In genomic region chr22:27378343-27378800, GRCh38 we compare ENCODE assay signal across 18 cellular contexts.
DNase-seq lines count a peak whose midpoint lies in the region; ATAC-seq and TF ChIP-seq lines count a peak whose summit lies in the region.
"Had no signal": no experiment of that assay in that cellular context is flagged by ENCODE, and none has a peak within 500 bp of the region (broad histone marks: within the 10 kb centered on the region; RNA-seq: fewer than 3 reads in every experiment).

No MANE protein-coding gene starts in this region.

- no peaks in the 10 kb centered on the region for H3K9me3 ChIP-seq in OCI-LY7 (ENCODE audit: low read length)
- no peaks in the 10 kb centered on the region for H3K9me3 ChIP-seq in parathyroid adenoma (ENCODE audit: control insufficient read depth, low read length)
- peaks cover 4% of the 10 kb centered on the region; the same call in 1 of the 2 replicates for H3K9me3 ChIP-seq in HAP-1
- H3K9me3 ChIP-seq: testis had no signal

- intact Hi-C loops in OCI-LY7 (cut with micrococcal nuclease; ENCODE audit: unreplicated experiment) = loop anchor here (10.0 kb wide), 1 partner anchor 704 kb away; no protein-coding TSS in a partner anchor

- H2AFZ ChIP-seq in OCI-LY7 (ENCODE audit: low read length) (peak overlapping the region; percentile 68; the same call in 1 of the 2 replicates), parathyroid adenoma (no peak overlapping the region)
- H2AFZ ChIP-seq: hepatocyte had no signal

- H4K20me1 ChIP-seq in OCI-LY7 (ENCODE audit: insufficient read depth, low read length) = no peaks in the 10 kb centered on the region

- TF ChIP-seq CTCF in OCI-LY7 (conservative IDR thresholded peaks at IDR 0.05; ENCODE audit: low read length) = no peak
- no peak for TF ChIP-seq CTCF in parathyroid adenoma (IDR thresholded peaks at IDR 0.05)

- CTCF ChIA-PET in OCI-LY7 (lab: Charles Lee; ENCODE audit: unreplicated experiment) = no interaction called here

- H3K27me3 ChIP-seq in parathyroid adenoma (ENCODE audit: control insufficient read depth, insufficient read depth, low read length) (no peaks in the 10 kb centered on the region), HAP-1 (ENCODE audit: low read depth) (no peaks in the 10 kb centered on the region; the same call in 1 of the 2 replicates)
- H3K27me3 ChIP-seq: hepatocyte, testis had no signal

- peak overlapping the region; percentile 91 for H3K27ac ChIP-seq in OCI-LY7 (ENCODE audit: low read depth, low read length, poor library complexity, severe bottlenecking)
- H3K27ac ChIP-seq in parathyroid adenoma = peak overlapping the region; percentile 49
- H3K27ac ChIP-seq: hepatocyte, testis had no signal

- no peaks in the 10 kb centered on the region for H3K79me2 ChIP-seq in OCI-LY7 (ENCODE audit: insufficient read depth, low read depth, low read length)
- H3K79me2 ChIP-seq in parathyroid adenoma = no peaks in the 10 kb centered on the region
- H3K79me2 ChIP-seq: hepatocyte had no signal

- in situ Hi-C loops in HAP-1 (cut with MboI; ENCODE audit: low sequenced_read_pairs) = no loop called here

- no peaks in the 10 kb centered on the region; the same call in 1 of the 2 replicates for H3K36me3 ChIP-seq in OCI-LY7 (ENCODE audit: insufficient read depth, low read length)
- H3K36me3 ChIP-seq in parathyroid adenoma (ENCODE audit: control insufficient read depth, insufficient read depth, low read length) = no peaks in the 10 kb centered on the region
- H3K36me3 ChIP-seq in HAP-1 (replicated peaks) = no peaks in the 10 kb centered on the region

- H3K4me3 ChIP-seq in OCI-LY7 (ENCODE audit: low read depth, low read length, poor library complexity, severe bottlenecking) = peak overlapping the region; percentile 5
- H3K4me3 ChIP-seq in parathyroid adenoma (ENCODE audit: low read depth, low read length) = peak overlapping the region; percentile 41
- H3K4me3 ChIP-seq in HAP-1 = no peak overlapping the region
- H3K4me3 ChIP-seq: hepatocyte, skin epidermis, testis had no signal

- POLR2A ChIA-PET in OCI-LY7 (lab: Charles Lee) = no interaction called here

- H3K9me2 ChIP-seq in OCI-LY7 (ENCODE audit: insufficient read depth, low read length) = no peaks in the 10 kb centered on the region

- DNase-seq in Daoy (ENCODE audit: low read depth) = peak; percentile 54
- DNase-seq in OCI-LY7 (ENCODE audit: low spot score) = no peak
- DNase-seq in fibroblast of peridontal ligament (ENCODE audit: extremely low read depth) = peak; percentile 18
- DNase-seq in NCI-H2029 (lab: John Stamatoyannopoulos, UW) = no peak
- DNase-seq in epidermal melanocyte (ENCODE audit: insufficient read length, low spot score) = no peak
- DNase-seq in HAP-1 (ENCODE audit: low spot score in 2 of 2) = no peak
- DNase-seq: activated CD4-positive, CD25-positive, alpha-beta regulatory T cell; activated CD8-positive, alpha-beta memory T cell treated with anti-CD3 and anti-CD28 coated beads for 24 hours; activated naive CD8-positive, alpha-beta T cell treated with anti-CD3 and anti-CD28 coated beads, Interleukin-2, amount 10 ng/mL, durations not matched to agents 7 days and 5 days; H9; KBM-7; occipital lobe; SHP77 treated with DMSO at 0.1 percent for 48 hours had no signal

- no peak for ATAC-seq in GM18907 (IDR thresholded peaks at IDR 0.05; ENCODE audit: unreplicated experiment)

- H3K4me2 ChIP-seq in OCI-LY7 (ENCODE audit: low read length) = peak overlapping the region; percentile 79
- peak overlapping the region; percentile 69 for H3K4me2 ChIP-seq in parathyroid adenoma (ENCODE audit: low read length)
- H3K4me2 ChIP-seq: hepatocyte had no signal

- no peak overlapping the region for H3K9ac ChIP-seq in parathyroid adenoma

- no TSS peak for BruUV-seq in OCI-LY7 (replicated peaks; lab: Mats Ljungman, UMichigan)

- H3K4me1 ChIP-seq in OCI-LY7 (ENCODE audit: insufficient read depth, low read length, poor library complexity, severe bottlenecking) (peaks cover 73% of the 10 kb centered on the region), parathyroid adenoma (peaks cover 6% of the 10 kb centered on the region), HAP-1 (peaks cover 8% of the 10 kb centered on the region)

Comparison
In these comparisons a context has a peak if more than half of its experiments do, and no peak if none do; other contexts are left out.
1. DNase-seq: peak in Daoy (single experiment) and fibroblast of peridontal ligament (single experiment); none in OCI-LY7 (single experiment), NCI-H2029 (single experiment), epidermal melanocyte (single experiment) and HAP-1 (0 of 2).